Comparison of ENCODE assay signal across 13 cellular contexts in genomic region chr6:12114055-12114503, GRCh38.
A peak's percentile ranks its signal among the peaks of the same experiment; 100 is the strongest.
DNase-seq lines count a peak whose midpoint lies in the region; ATAC-seq and TF ChIP-seq lines count a peak whose summit lies in the region.
"Had no signal": no experiment of that assay in that cellular context is flagged by ENCODE, and none has a peak within 500 bp of the region (broad histone marks: within the 10 kb centered on the region; RNA-seq: fewer than 3 reads in every experiment).

No MANE protein-coding gene starts in this region.

- TF ChIP-seq CTCF in GM13977 (IDR thresholded peaks at IDR 0.05; ENCODE audit: extremely low read depth, insufficient read depth, missing control alignments), result no peak
- no peak for TF ChIP-seq CTCF in lower leg skin (IDR thresholded peaks at IDR 0.05)

- H3K36me3 Mint-ChIP-seq in CD4-positive, CD25-positive, alpha-beta regulatory T cell, result peaks cover 60% of the 10 kb centered on the region
- H3K36me3 Mint-ChIP-seq in activated naive CD8-positive, alpha-beta T cell treated with anti-CD3 and anti-CD28 coated beads, Interleukin-2, amount 50 U/mL, for 24 hours (ENCODE audit: low read depth), result peaks cover 56% of the 10 kb centered on the region

- no peak overlapping the region for H3K27ac ChIP-seq in CD4-positive, CD25-positive, alpha-beta regulatory T cell (ENCODE audit: insufficient read depth, low read length, poor library complexity, severe bottlenecking)

- peaks cover 6 to 10% of the 10 kb centered on the region in 2 experiments for H3K9me3 ChIP-seq in CD4-positive, CD25-positive, alpha-beta regulatory T cell (ENCODE audit: control insufficient read depth in 2 of 2, low read length in 2 of 2)
- H3K9me3 ChIP-seq: BE2C, HAP-1 had no signal

- peak overlapping the region in 3 of 4 donors; percentile 0 to 73 (median 60) for H3K4me3 Mint-ChIP-seq in CD4-positive, CD25-positive, alpha-beta regulatory T cell
- peak overlapping the region; percentile 15 for H3K4me3 Mint-ChIP-seq in activated naive CD8-positive, alpha-beta T cell treated with anti-CD3 and anti-CD28 coated beads, Interleukin-2, amount 50 U/mL, for 24 hours

- peaks cover 38 to 73% (median 55%) of the 10 kb centered on the region in 4 donors for H3K4me1 Mint-ChIP-seq in CD4-positive, CD25-positive, alpha-beta regulatory T cell
- H3K4me1 Mint-ChIP-seq in activated naive CD8-positive, alpha-beta T cell treated with anti-CD3 and anti-CD28 coated beads, Interleukin-2, amount 50 U/mL, for 24 hours, result peaks cover 65% of the 10 kb centered on the region

- peak overlapping the region; percentile 61 to 71 (median 65) for H3K27ac Mint-ChIP-seq in CD4-positive, CD25-positive, alpha-beta regulatory T cell
- peak overlapping the region; percentile 46 for H3K27ac Mint-ChIP-seq in activated naive CD8-positive, alpha-beta T cell treated with anti-CD3 and anti-CD28 coated beads, Interleukin-2, amount 50 U/mL, for 24 hours

- peaks cover 48% of the 10 kb centered on the region for H3K4me1 ChIP-seq in CD4-positive, CD25-positive, alpha-beta regulatory T cell (ENCODE audit: control insufficient read depth, insufficient read depth, low read length, poor library complexity, severe bottlenecking)

- no peaks in the 10 kb centered on the region for H3K27me3 ChIP-seq in CD4-positive, CD25-positive, alpha-beta regulatory T cell (ENCODE audit: control insufficient read depth, insufficient read depth, low read length)
- H3K27me3 ChIP-seq: BE2C had no signal

- in situ Hi-C loops in GM13977 (cut with MboI; ENCODE audit: low pct_unique_long_range_greater_than_20kb, low sequenced_read_pairs, unreplicated experiment), result no loop called here

- 91 to 95% methylated on average over 6 of the region's 6 CpGs for WGBS in lower leg skin, 2 donors

- no peak for TF ChIP-seq POLR2A in lower leg skin (IDR thresholded peaks at IDR 0.05)

- no peak overlapping the region for H3K4me3 ChIP-seq in CD4-positive, CD25-positive, alpha-beta regulatory T cell (ENCODE audit: low read depth, low read length)
- no peak overlapping the region for H3K4me3 ChIP-seq in lower leg skin (ENCODE audit: low read depth, poor library complexity, severe bottlenecking)
- H3K4me3 ChIP-seq: HAP-1, K562 had no signal

- peaks cover 0 to 14% (median 2%) of the 10 kb centered on the region in 7 donors for H3K9me3 Mint-ChIP-seq in CD4-positive, CD25-positive, alpha-beta regulatory T cell
- peaks cover 20% of the 10 kb centered on the region for H3K9me3 Mint-ChIP-seq in activated naive CD8-positive, alpha-beta T cell treated with anti-CD3 and anti-CD28 coated beads, Interleukin-2, amount 50 U/mL, for 24 hours

- intact Hi-C loops in lower leg skin (cut with DNase I; ENCODE audit: low total_unique reads), result no loop called here

- ATAC-seq in CD4-positive, CD25-positive, alpha-beta regulatory T cell (ENCODE audit: low read depth in 2 of 2), result no peak
- ATAC-seq in HG02678 (IDR thresholded peaks at IDR 0.05; ENCODE audit: unreplicated experiment) (peak; percentile 35), HG03565 (IDR thresholded peaks at IDR 0.05; ENCODE audit: unreplicated experiment) (no peak)
- no peak for ATAC-seq in activated naive CD8-positive, alpha-beta T cell treated with anti-CD3 and anti-CD28 coated beads, Interleukin-2, amount 50 U/mL, for 24 hours

- peaks cover 11% of the 10 kb centered on the region for H3K36me3 ChIP-seq in CD4-positive, CD25-positive, alpha-beta regulatory T cell (ENCODE audit: control insufficient read depth, insufficient read depth, low read length)
- H3K36me3 ChIP-seq: BE2C, HAP-1 had no signal

- DNase-seq in CD4-positive, CD25-positive, alpha-beta regulatory T cell, result peak in 1 of 3 donors; percentile 17
- DNase-seq in GM13977 (ENCODE audit: low spot score) (peak; percentile 42), SHP77 treated with DMSO at 0.1 percent for 48 hours (lab: John Stamatoyannopoulos, UW) (no peak), COLO829 (ENCODE audit: low spot score) (no peak), lower leg skin (ENCODE audit: low spot score in 2 of 2) (no peak)
- DNase-seq in activated naive CD8-positive, alpha-beta T cell treated with anti-CD3 and anti-CD28 coated beads, Interleukin-2, amount 50 U/mL, for 24 hours, result no peak
- DNase-seq: activated gamma-delta T cell treated with Interleukin-2 at 50 U/mL for 16 hours, BE2C, NCI-H187 had no signal

- no peaks in the 10 kb centered on the region for H3K27me3 Mint-ChIP-seq in CD4-positive, CD25-positive, alpha-beta regulatory T cell
- no peaks in the 10 kb centered on the region for H3K27me3 Mint-ChIP-seq in activated naive CD8-positive, alpha-beta T cell treated with anti-CD3 and anti-CD28 coated beads, Interleukin-2, amount 50 U/mL, for 24 hours
